18 cellular contexts compared by ENCODE assay signal in the genomic region with DNA sequence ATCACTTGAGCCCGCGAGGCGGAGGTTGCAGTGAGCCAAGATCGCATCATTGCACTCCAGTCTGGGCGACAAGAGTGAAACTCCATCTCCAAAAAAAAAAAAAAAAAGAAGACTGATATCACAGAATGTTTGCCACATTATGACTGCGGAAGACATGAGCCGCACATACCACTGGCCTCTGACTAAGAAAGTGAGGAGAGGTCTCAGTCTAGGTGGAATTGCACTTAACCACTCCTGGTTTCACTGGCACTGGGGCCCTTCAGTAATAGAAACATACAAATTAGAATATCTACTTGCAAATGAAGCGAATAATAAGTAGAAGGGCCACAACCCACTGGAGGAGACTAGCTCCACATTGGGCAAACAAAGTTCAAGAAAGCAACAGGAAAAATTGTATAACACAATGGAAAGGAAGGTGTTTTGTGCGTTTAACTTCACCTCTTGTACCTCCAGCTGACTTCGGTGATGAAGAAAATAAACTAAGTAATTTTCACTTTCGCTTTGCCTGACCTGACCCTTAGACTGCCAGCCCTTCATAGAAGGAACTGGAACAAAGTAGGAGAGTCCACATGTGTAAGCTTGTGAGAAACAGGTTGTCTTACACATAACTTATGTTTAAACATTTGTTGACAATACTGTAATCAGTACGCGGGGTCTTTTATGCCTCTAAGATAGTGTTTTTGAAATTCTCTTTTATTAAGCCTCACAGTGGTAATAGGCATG.
"Had no signal": no experiment of that assay in that cellular context is flagged by ENCODE, and none has a peak within 500 bp of the region (broad histone marks: within the 10 kb centered on the region; RNA-seq: fewer than 3 reads in every experiment).

No MANE protein-coding gene starts in this region.

- H3K36me3 ChIP-seq: gastrocnemius medialis, left lung, right atrium auricular region, suprapubic skin had no signal

- H3K4me1 ChIP-seq: body of pancreas, gastrocnemius medialis, left lung, right atrium auricular region, suprapubic skin had no signal

- DNase-seq: activated naive CD4-positive, alpha-beta T cell; body of pancreas; central memory CD4-positive, alpha-beta T cell; cortex of kidney; effector memory CD4-positive, alpha-beta T cell; gastrocnemius medialis; islet precursor cell; left lung; nucleus accumbens; stimulated activated CD8-positive, alpha-beta memory T cell treated with anti-CD3 and anti-CD28 coated beads, Interleukin-4, amount 100 ng/mL, for 48 hours; stimulated activated naive CD8-positive, alpha-beta T cell treated with anti-CD3 and anti-CD28 coated beads, Interleukin-15, Interleukin-2, amounts not matched to agents 100 U/mL and 50 U/mL, for 24 hours had no signal

- H3K9me3 ChIP-seq: body of pancreas, gastrocnemius medialis had no signal

- H3K27me3 Mint-ChIP-seq: memory B cell, type B pancreatic cell had no signal

- H3K27ac Mint-ChIP-seq: memory B cell; natural killer cell treated with Interleukin-12 subunit alpha and Interleukin-12 subunit beta and Interleukin-15 and Interleukin-18, amount 100 ng/mL, for 72 hours; type B pancreatic cell had no signal

- H3K27ac ChIP-seq: body of pancreas, epithelial cell of prostate, gastrocnemius medialis, left lung, right atrium auricular region, suprapubic skin had no signal

- H3K4me3 Mint-ChIP-seq: memory B cell; natural killer cell treated with Interleukin-12 subunit alpha and Interleukin-12 subunit beta and Interleukin-15 and Interleukin-18, amount 100 ng/mL, for 72 hours; type B pancreatic cell had no signal

- ATAC-seq: body of pancreas; gastrocnemius medialis; left lung; natural killer cell treated with Interleukin-12 subunit alpha and Interleukin-12 subunit beta and Interleukin-15 and Interleukin-18, amount 100 ng/mL, for 72 hours; stimulated activated naive CD8-positive, alpha-beta T cell treated with anti-CD3 and anti-CD28 coated beads, Interleukin-15, Interleukin-2, amounts not matched to agents 100 U/mL and 50 U/mL, for 24 hours had no signal

- H3K36me3 Mint-ChIP-seq: memory B cell; natural killer cell treated with Interleukin-12 subunit alpha and Interleukin-12 subunit beta and Interleukin-15 and Interleukin-18, amount 100 ng/mL, for 72 hours; type B pancreatic cell had no signal

- H3K9me3 Mint-ChIP-seq: natural killer cell treated with Interleukin-12 subunit alpha and Interleukin-12 subunit beta and Interleukin-15 and Interleukin-18, amount 100 ng/mL, for 72 hours had no signal

- H3K4me1 Mint-ChIP-seq: memory B cell had no signal

- H3K4me3 ChIP-seq: body of pancreas, gastrocnemius medialis, left lung, right atrium auricular region, smooth muscle cell, suprapubic skin had no signal

- H3K27me3 ChIP-seq: body of pancreas, gastrocnemius medialis, left lung, right atrium auricular region, suprapubic skin had no signal
